ENCODE assay signal across 1 cellular context in the genomic region with DNA sequence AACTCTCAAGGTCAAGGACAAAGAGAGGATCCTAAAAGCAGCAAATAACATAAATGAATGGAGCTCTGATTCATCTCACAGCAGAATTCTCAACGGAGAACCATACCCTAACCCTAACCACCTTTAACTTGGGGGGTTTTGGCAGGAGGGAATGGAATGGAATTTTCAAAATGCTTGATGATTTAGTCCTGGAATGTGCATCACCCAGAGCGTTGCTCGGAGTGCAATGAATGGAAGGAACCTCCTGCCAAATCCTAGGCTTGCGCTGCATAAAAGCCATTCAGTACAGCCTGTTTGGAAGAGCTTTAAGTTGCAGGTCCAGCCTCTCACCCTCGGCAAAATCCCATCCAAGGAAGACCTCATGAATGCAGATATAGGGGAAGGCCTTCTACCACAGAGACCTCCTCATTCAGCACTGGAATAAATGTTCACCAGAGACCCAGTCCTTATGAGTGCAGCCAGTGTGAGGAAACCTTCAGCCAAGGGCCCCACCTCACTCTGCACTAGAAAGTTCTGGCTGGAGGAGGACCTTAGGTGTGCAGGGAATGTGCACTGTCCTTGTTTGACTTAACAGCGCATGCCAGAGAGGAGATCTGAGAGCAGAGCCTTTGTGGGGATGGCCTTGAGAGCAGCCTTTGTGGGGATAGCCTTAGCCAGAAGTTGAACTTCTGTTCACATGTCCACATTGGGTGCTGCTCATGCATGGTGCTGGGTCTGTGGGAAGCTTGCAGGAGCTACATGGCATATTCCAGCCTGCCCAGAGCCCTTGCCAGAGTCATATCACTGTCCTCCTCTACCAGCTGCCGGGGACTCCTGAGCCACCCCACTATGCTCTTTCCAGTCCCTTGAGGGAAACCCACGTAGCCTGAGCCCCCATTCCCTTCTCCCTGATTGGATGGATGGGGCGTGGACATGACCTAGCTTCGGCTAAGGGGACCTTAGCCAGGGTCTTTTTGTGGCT.
TF ChIP-seq lines count a peak whose summit lies in the region.

No MANE protein-coding gene starts in this region.

TF ChIP-seq in HepG2, 621 proteins besides CTCF, POLR2A, EP300 and RAD21 (continued from another document and continues in another):
- no peak for TF ChIP-seq THYN1 (CRISPR knock-in tag; IDR thresholded peaks at IDR 0.05; ENCODE audit: borderline replicate concordance, low read depth)
- peak in 1 of 2 experiments; percentile 19; a peak in 1 of 4 replicates for TF ChIP-seq KLF16 (CRISPR knock-in tag; IDR thresholded peaks at IDR 0.05)
- no peak for TF ChIP-seq ZNF720 (CRISPR knock-in tag; IDR thresholded peaks at IDR 0.05)
- no peak for TF ChIP-seq SP2 (CRISPR knock-in tag; IDR thresholded peaks at IDR 0.05)
- TF ChIP-seq SIX1 (CRISPR knock-in tag; IDR thresholded peaks at IDR 0.05; ENCODE audit: borderline replicate concordance): no peak
- TF ChIP-seq, protein P1, sequence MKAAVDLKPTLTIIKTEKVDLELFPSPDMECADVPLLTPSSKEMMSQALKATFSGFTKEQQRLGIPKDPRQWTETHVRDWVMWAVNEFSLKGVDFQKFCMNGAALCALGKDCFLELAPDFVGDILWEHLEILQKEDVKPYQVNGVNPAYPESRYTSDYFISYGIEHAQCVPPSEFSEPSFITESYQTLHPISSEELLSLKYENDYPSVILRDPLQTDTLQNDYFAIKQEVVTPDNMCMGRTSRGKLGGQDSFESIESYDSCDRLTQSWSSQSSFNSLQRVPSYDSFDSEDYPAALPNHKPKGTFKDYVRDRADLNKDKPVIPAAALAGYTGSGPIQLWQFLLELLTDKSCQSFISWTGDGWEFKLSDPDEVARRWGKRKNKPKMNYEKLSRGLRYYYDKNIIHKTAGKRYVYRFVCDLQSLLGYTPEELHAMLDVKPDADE (CRISPR knock-in tag; IDR thresholded peaks at IDR 0.05): no peak
- TF ChIP-seq, protein P2, sequence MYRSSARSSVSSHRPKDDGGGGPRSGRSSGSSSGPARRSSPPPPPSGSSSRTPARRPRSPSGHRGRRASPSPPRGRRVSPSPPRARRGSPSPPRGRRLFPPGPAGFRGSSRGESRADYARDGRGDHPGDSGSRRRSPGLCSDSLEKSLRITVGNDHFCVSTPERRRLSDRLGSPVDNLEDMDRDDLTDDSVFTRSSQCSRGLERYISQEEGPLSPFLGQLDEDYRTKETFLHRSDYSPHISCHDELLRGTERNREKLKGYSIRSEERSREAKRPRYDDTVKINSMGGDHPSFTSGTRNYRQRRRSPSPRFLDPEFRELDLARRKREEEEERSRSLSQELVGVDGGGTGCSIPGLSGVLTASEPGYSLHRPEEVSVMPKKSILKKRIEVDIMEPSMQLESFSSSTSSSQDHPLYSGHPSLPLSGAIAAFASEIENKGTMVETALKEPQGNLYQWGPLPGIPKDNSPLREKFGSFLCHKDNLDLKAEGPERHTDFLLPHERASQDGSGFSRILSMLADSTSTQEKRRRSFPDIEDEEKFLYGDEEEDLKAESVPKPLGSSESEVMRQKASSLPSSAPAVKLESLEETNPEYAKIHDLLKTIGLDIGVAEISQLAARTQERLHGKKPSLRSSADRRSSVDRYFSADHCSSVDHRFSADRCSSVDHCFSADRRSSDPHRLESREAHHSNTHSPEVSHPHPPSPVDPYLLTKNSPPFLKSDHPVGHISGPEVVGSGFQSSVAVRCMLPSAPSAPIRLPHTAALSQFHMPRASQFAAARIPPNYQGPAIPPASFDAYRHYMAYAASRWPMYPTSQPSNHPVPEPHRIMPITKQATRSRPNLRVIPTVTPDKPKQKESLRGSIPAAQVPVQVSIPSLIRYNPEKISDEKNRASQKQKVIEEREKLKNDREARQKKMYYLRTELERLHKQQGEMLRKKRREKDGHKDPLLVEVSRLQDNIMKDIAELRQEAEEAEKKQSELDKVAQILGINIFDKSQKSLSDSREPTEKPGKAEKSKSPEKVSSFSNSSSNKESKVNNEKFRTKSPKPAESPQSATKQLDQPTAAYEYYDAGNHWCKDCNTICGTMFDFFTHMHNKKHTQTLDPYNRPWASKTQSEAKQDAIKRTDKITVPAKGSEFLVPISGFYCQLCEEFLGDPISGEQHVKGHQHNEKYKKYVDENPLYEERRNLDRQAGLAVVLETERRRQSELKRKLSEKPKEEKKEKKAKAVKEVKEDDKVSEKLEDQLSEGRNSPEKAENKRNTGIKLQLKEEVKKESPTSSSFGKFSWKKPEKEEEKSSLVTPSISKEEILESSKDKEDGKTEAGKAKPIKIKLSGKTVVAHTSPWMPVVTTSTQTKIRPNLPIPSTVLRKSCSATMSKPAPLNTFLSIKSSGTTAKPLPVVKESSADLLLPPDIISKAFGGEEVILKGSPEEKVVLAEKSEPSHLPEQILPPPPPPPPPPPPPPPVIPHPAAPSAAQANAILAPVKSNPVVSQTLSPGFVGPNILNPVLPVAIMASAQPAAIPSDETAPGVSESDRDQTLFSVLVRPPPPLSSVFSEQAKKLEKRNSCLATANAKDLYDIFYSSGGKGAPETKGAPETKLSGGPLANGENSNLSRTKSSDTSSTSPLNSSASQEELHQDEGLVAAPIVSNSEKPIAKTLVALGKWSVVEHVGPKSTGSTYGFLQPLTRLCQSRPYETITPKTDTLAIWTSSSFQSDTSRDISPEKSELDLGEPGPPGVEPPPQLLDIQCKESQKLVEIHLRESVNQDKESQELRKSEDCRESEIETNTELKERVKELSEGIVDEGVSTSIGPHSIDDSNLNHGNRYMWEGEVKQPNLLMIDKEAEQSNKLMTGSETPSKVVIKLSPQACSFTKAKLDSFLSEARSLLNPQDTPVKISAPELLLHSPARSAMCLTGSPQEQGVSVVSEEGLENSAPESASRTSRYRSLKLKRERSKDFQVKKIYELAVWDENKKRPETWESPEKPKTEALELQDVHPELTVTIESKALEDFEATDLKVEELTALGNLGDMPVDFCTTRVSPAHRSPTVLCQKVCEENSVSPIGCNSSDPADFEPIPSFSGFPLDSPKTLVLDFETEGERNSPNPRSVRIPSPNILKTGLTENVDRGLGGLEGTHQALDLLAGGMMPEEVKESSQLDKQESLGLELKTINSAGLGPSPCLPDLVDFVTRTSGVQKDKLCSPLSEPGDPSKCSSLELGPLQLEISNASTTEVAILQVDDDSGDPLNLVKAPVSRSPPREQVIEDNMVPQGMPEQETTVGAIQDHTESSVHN (CRISPR knock-in tag; IDR thresholded peaks at IDR 0.05): no peak
- no peak for TF ChIP-seq TRIM24 (CRISPR knock-in tag; IDR thresholded peaks at IDR 0.05)
- TF ChIP-seq ZNF34 (CRISPR knock-in tag; IDR thresholded peaks at IDR 0.05; ENCODE audit: borderline replicate concordance): no peak
- no peak for TF ChIP-seq SALL2 (CRISPR knock-in tag; IDR thresholded peaks at IDR 0.05)
- TF ChIP-seq ZNF484 (CRISPR knock-in tag; IDR thresholded peaks at IDR 0.05; ENCODE audit: borderline replicate concordance, low read depth): no peak
- TF ChIP-seq BRD4 (CRISPR knock-in tag; IDR thresholded peaks at IDR 0.05): no peak
- no peak for TF ChIP-seq ZFP36L2 (CRISPR knock-in tag; IDR thresholded peaks at IDR 0.05)
- TF ChIP-seq FOSL1 (CRISPR knock-in tag; IDR thresholded peaks at IDR 0.05; ENCODE audit: borderline replicate concordance): no peak
- TF ChIP-seq, protein P3, sequence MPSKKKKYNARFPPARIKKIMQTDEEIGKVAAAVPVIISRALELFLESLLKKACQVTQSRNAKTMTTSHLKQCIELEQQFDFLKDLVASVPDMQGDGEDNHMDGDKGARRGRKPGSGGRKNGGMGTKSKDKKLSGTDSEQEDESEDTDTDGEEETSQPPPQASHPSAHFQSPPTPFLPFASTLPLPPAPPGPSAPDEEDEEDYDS (CRISPR knock-in tag; IDR thresholded peaks at IDR 0.05): peak; percentile 53; the same call in 1 of the 2 replicates
- peak; percentile 56; the same call in 1 of the 2 replicates for TF ChIP-seq ZNF557 (CRISPR knock-in tag; IDR thresholded peaks at IDR 0.05)
- TF ChIP-seq ZNF335 (CRISPR knock-in tag; IDR thresholded peaks at IDR 0.05): no peak
- no peak for TF ChIP-seq ARID2 (CRISPR knock-in tag; IDR thresholded peaks at IDR 0.05; ENCODE audit: borderline replicate concordance)
- no peak for TF ChIP-seq RBFOX2 (IDR thresholded peaks at IDR 0.05; ENCODE audit: low read depth, low read length)
- no peak; the same call in 1 of the 2 replicates for TF ChIP-seq ZFY (CRISPR knock-in tag; IDR thresholded peaks at IDR 0.05)
- TF ChIP-seq ZNF563 (CRISPR knock-in tag; IDR thresholded peaks at IDR 0.05): no peak
- TF ChIP-seq, protein P4, sequence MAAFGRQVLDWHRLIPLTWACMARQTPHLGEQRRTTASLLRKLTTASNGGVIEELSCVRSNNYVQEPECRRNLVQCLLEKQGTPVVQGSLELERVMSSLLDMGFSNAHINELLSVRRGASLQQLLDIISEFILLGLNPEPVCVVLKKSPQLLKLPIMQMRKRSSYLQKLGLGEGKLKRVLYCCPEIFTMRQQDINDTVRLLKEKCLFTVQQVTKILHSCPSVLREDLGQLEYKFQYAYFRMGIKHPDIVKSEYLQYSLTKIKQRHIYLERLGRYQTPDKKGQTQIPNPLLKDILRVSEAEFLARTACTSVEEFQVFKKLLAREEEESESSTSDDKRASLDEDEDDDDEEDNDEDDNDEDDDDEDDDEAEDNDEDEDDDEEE (CRISPR knock-in tag; IDR thresholded peaks at IDR 0.05): no peak; the same call in 1 of the 2 replicates
- TF ChIP-seq ZNF672 (CRISPR knock-in tag; IDR thresholded peaks at IDR 0.05): no peak
- no peak; the same call in 1 of the 2 replicates for TF ChIP-seq HOXD1 (CRISPR knock-in tag; IDR thresholded peaks at IDR 0.05)
- TF ChIP-seq NBN (conservative IDR thresholded peaks at IDR 0.05): no peak
- no peak for TF ChIP-seq ZNF367 (CRISPR knock-in tag; IDR thresholded peaks at IDR 0.05; ENCODE audit: borderline replicate concordance)
- TF ChIP-seq, protein P5, sequence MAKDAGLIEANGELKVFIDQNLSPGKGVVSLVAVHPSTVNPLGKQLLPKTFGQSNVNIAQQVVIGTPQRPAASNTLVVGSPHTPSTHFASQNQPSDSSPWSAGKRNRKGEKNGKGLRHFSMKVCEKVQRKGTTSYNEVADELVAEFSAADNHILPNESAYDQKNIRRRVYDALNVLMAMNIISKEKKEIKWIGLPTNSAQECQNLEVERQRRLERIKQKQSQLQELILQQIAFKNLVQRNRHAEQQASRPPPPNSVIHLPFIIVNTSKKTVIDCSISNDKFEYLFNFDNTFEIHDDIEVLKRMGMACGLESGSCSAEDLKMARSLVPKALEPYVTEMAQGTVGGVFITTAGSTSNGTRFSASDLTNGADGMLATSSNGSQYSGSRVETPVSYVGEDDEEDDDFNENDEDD (CRISPR knock-in tag; IDR thresholded peaks at IDR 0.05; ENCODE audit: borderline replicate concordance): peak; percentile 80; the same call in 1 of the 2 replicates
- TF ChIP-seq NRL (CRISPR knock-in tag; IDR thresholded peaks at IDR 0.05; ENCODE audit: borderline replicate concordance): no peak
- no peak for TF ChIP-seq ZBTB42 (CRISPR knock-in tag; IDR thresholded peaks at IDR 0.05)
- TF ChIP-seq, protein P6, sequence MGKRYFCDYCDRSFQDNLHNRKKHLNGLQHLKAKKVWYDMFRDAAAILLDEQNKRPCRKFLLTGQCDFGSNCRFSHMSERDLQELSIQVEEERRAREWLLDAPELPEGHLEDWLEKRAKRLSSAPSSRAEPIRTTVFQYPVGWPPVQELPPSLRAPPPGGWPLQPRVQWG (CRISPR knock-in tag; IDR thresholded peaks at IDR 0.05; ENCODE audit: borderline replicate concordance, low read depth): no peak
- TF ChIP-seq CBX5 (CRISPR knock-in tag; IDR thresholded peaks at IDR 0.05; ENCODE audit: borderline replicate concordance): no peak
- TF ChIP-seq STAT5B (CRISPR knock-in tag; IDR thresholded peaks at IDR 0.05): no peak
- peak; percentile 73; the same call in 1 of the 2 replicates for TF ChIP-seq KDM4B (CRISPR knock-in tag; IDR thresholded peaks at IDR 0.05)
- TF ChIP-seq, protein P7, sequence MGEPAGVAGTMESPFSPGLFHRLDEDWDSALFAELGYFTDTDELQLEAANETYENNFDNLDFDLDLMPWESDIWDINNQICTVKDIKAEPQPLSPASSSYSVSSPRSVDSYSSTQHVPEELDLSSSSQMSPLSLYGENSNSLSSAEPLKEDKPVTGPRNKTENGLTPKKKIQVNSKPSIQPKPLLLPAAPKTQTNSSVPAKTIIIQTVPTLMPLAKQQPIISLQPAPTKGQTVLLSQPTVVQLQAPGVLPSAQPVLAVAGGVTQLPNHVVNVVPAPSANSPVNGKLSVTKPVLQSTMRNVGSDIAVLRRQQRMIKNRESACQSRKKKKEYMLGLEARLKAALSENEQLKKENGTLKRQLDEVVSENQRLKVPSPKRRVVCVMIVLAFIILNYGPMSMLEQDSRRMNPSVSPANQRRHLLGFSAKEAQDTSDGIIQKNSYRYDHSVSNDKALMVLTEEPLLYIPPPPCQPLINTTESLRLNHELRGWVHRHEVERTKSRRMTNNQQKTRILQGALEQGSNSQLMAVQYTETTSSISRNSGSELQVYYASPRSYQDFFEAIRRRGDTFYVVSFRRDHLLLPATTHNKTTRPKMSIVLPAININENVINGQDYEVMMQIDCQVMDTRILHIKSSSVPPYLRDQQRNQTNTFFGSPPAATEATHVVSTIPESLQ (CRISPR knock-in tag; conservative IDR thresholded peaks at IDR 0.05): no peak
- no peak for TF ChIP-seq ZFP62 (CRISPR knock-in tag; IDR thresholded peaks at IDR 0.05)
- TF ChIP-seq ZNF782 (CRISPR knock-in tag; IDR thresholded peaks at IDR 0.05; ENCODE audit: borderline replicate concordance): no peak
- TF ChIP-seq, protein P8, sequence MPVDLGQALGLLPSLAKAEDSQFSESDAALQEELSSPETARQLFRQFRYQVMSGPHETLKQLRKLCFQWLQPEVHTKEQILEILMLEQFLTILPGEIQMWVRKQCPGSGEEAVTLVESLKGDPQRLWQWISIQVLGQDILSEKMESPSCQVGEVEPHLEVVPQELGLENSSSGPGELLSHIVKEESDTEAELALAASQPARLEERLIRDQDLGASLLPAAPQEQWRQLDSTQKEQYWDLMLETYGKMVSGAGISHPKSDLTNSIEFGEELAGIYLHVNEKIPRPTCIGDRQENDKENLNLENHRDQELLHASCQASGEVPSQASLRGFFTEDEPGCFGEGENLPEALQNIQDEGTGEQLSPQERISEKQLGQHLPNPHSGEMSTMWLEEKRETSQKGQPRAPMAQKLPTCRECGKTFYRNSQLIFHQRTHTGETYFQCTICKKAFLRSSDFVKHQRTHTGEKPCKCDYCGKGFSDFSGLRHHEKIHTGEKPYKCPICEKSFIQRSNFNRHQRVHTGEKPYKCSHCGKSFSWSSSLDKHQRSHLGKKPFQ (CRISPR knock-in tag; IDR thresholded peaks at IDR 0.05; ENCODE audit: insufficient replicate concordance): no peak
- peak; percentile 91 for TF ChIP-seq ZNF644 (CRISPR knock-in tag; IDR thresholded peaks at IDR 0.05; ENCODE audit: low read depth)
- peak; percentile 95 for TF ChIP-seq SALL1 (CRISPR knock-in tag; IDR thresholded peaks at IDR 0.05)
- no peak for TF ChIP-seq ZNF383 (CRISPR knock-in tag; IDR thresholded peaks at IDR 0.05; ENCODE audit: borderline replicate concordance)
- no peak for TF ChIP-seq EED (CRISPR knock-in tag; IDR thresholded peaks at IDR 0.05)
- TF ChIP-seq HHEX (CRISPR knock-in tag; IDR thresholded peaks at IDR 0.05): no peak
- no peak for TF ChIP-seq ZNF569 (CRISPR knock-in tag; IDR thresholded peaks at IDR 0.05; ENCODE audit: borderline replicate concordance)
- TF ChIP-seq, protein P9, sequence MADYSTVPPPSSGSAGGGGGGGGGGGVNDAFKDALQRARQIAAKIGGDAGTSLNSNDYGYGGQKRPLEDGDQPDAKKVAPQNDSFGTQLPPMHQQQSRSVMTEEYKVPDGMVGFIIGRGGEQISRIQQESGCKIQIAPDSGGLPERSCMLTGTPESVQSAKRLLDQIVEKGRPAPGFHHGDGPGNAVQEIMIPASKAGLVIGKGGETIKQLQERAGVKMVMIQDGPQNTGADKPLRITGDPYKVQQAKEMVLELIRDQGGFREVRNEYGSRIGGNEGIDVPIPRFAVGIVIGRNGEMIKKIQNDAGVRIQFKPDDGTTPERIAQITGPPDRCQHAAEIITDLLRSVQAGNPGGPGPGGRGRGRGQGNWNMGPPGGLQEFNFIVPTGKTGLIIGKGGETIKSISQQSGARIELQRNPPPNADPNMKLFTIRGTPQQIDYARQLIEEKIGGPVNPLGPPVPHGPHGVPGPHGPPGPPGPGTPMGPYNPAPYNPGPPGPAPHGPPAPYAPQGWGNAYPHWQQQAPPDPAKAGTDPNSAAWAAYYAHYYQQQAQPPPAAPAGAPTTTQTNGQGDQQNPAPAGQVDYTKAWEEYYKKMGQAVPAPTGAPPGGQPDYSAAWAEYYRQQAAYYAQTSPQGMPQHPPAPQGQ (CRISPR knock-in tag; IDR thresholded peaks at IDR 0.05; ENCODE audit: borderline replicate concordance): no peak
